ENCODE assay signal across 7 cellular contexts in genomic region chr14:101705733-101706508, GRCh38. TPM values are rescaled to one million over a fixed set of nuclear protein-coding genes. Genes with fewer than 3 reads are reported as not detected.
A peak's percentile ranks its signal among the peaks of the same experiment; 100 is the strongest.
DNase-seq lines count a peak whose midpoint lies in the region; ATAC-seq and TF ChIP-seq lines count a peak whose summit lies in the region.

No MANE protein-coding gene starts in this region.

- H3K36me3 ChIP-seq in fibroblast of lung (ENCODE audit: control insufficient read depth, insufficient read depth, low read length) (no peaks in the 10 kb centered on the region), parathyroid adenoma (ENCODE audit: control insufficient read depth, insufficient read depth, low read length) (no peaks in the 10 kb centered on the region), aorta (ENCODE audit: control insufficient read depth in 1 of 2, insufficient read depth in 2 of 2, low read length in 1 of 2) (no peaks in the 10 kb centered on the region)

- H3K27me3 Mint-ChIP-seq in osteocyte (ENCODE audit: unreplicated experiment), result peaks cover 38% of the 10 kb centered on the region

- H3K9ac ChIP-seq in fibroblast of lung (ENCODE audit: insufficient read depth, low read length), result no peak overlapping the region
- no peak overlapping the region for H3K9ac ChIP-seq in parathyroid adenoma

- WGBS in aorta, 2 donors, result 7 to 8% methylated on average over 61 to 73 of the region's 73 CpGs

- peaks cover 14% of the 10 kb centered on the region for H3K4me1 Mint-ChIP-seq in osteocyte (ENCODE audit: unreplicated experiment)

- peak; percentile 84 for ATAC-seq in aorta (ENCODE audit: low FRiP score)

- H3K79me2 ChIP-seq in fibroblast of lung (ENCODE audit: control insufficient read depth, insufficient read depth, low read length), result no peaks in the 10 kb centered on the region
- H3K79me2 ChIP-seq in parathyroid adenoma, result no peaks in the 10 kb centered on the region

- H3K27me3 ChIP-seq in fibroblast of lung (ENCODE audit: control insufficient read depth, insufficient read depth, low read length), result peaks cover 6% of the 10 kb centered on the region
- H3K27me3 ChIP-seq in parathyroid adenoma (ENCODE audit: control insufficient read depth, insufficient read depth, low read length), result no peaks in the 10 kb centered on the region
- H3K27me3 ChIP-seq in aorta (ENCODE audit: control insufficient read depth in 1 of 2, insufficient read depth in 2 of 2, low read length in 1 of 2), result no peaks in the 10 kb centered on the region

- no peak for TF ChIP-seq CTCF in fibroblast of lung (conservative IDR thresholded peaks at IDR 0.05 in 1 of 2, IDR thresholded peaks at IDR 0.05 in 1 of 2; ENCODE audit: low read depth in 1 of 2, low read length in 2 of 2)
- TF ChIP-seq CTCF in parathyroid adenoma (IDR thresholded peaks at IDR 0.05), result no peak
- no peak for TF ChIP-seq CTCF in osteocyte (IDR thresholded peaks at IDR 0.05)

- H3K4me3 ChIP-seq in fibroblast of lung (replicated peaks in 1 of 4; ENCODE audit: control extremely low read depth in 1 of 4, insufficient read depth in 1 of 4, low read depth in 3 of 4, low read length in 4 of 4) (no peak overlapping the region), parathyroid adenoma (ENCODE audit: low read depth, low read length) (no peak overlapping the region), aorta (ENCODE audit: low read length in 2 of 2) (peak overlapping the region; percentile 1 to 27)

- intact Hi-C loops in aorta (cut with DNase I), result loop anchor here in 1 of 2 donors (10.0 kb wide), 1 partner anchor 389 kb away; no protein-coding TSS in a partner anchor

- H3K4me3 Mint-ChIP-seq in osteocyte (ENCODE audit: unreplicated experiment), result no peak overlapping the region

- no peak overlapping the region for H3K27ac ChIP-seq in fibroblast of lung (ENCODE audit: insufficient read depth, low read length)
- H3K27ac ChIP-seq in parathyroid adenoma, result peak overlapping the region; percentile 30
- no peak overlapping the region for H3K27ac ChIP-seq in aorta (ENCODE audit: low read depth in 1 of 2, low read length in 2 of 2)

- peak; percentile 43 for DNase-seq in HK-2 (ENCODE audit: unreplicated experiment)
- DNase-seq in activated T-cell treated with anti-CD3 and anti-CD28 coated beads for 1 hour (ENCODE audit: low read depth), result peak; percentile 48
- DNase-seq in fibroblast of lung (ENCODE audit: low read depth in 2 of 2), result peak; percentile 23 to 34
- peak in 1 of 2 donors; percentile 82 for DNase-seq in aorta
- DNase-seq in osteocyte (ENCODE audit: extremely low spot score, unreplicated experiment), result no peak
- DNase-seq in cerebellar cortex (ENCODE audit: low spot score), result no peak

- no peak overlapping the region for H3K27ac Mint-ChIP-seq in osteocyte (ENCODE audit: unreplicated experiment)

- no peaks in the 10 kb centered on the region for H3K9me3 Mint-ChIP-seq in osteocyte (ENCODE audit: unreplicated experiment)

- H2AFZ ChIP-seq in fibroblast of lung (ENCODE audit: low read length), result peak overlapping the region; percentile 24
- peak overlapping the region; percentile 80 for H2AFZ ChIP-seq in parathyroid adenoma

- H4K20me1 ChIP-seq in fibroblast of lung (ENCODE audit: control insufficient read depth, extremely low read depth, insufficient read depth, low read length), result no peaks in the 10 kb centered on the region

- H3K4me1 ChIP-seq in fibroblast of lung (ENCODE audit: control insufficient read depth, extremely low read depth, insufficient read depth, low read length) (no peaks in the 10 kb centered on the region), parathyroid adenoma (no peaks in the 10 kb centered on the region), aorta (ENCODE audit: control insufficient read depth in 1 of 2, insufficient read depth in 2 of 2, low read length in 2 of 2) (no peaks in the 10 kb centered on the region)

- no peaks in the 10 kb centered on the region for H3K9me3 ChIP-seq in fibroblast of lung (ENCODE audit: control insufficient read depth, insufficient read depth, low read depth, low read length)
- H3K9me3 ChIP-seq in parathyroid adenoma (ENCODE audit: control insufficient read depth, low read length), result no peaks in the 10 kb centered on the region
- H3K9me3 ChIP-seq in aorta (ENCODE audit: control insufficient read depth, low read length), result no peaks in the 10 kb centered on the region

- H3K4me2 ChIP-seq in fibroblast of lung (ENCODE audit: extremely low read depth, insufficient read depth, low read length), result no peak overlapping the region
- no peak overlapping the region for H3K4me2 ChIP-seq in parathyroid adenoma (ENCODE audit: low read length)

- no peaks in the 10 kb centered on the region for H3K36me3 Mint-ChIP-seq in osteocyte (ENCODE audit: unreplicated experiment)

RNA-seq across cellular contexts. Expression of gene PPP2R5C, which starts 55.6 kb away (rescaled TPM):
- total RNA-seq in fibroblast of lung (82.7 and 86.0 TPM in 2 replicates), aorta (100 to 1,000 TPM; 128 to 155 TPM), osteocyte (115 and 116 TPM in 2 replicates)
- polyA plus RNA-seq in fibroblast of lung (113 and 116 TPM in 2 replicates), aorta (100 to 1,000 TPM in 1 of 2 donors, 10 to 100 TPM in 1; 64.0 to 102 TPM)
- polyA plus RNA-seq in fibroblast of lung (2012), result 77.4 and 79.8 TPM in 2 replicates
- polyA minus RNA-seq in fibroblast of lung (ENCODE audit: low replicate concordance), result 32.8 and 33.4 TPM in 2 replicates

Comparison
In these comparisons a context has a peak if more than half of its experiments do, and no peak if none do; other contexts are left out.
1. DNase-seq: peak in HK-2 (single experiment), activated T-cell treated with anti-CD3 and anti-CD28 coated beads for 1 hour (single experiment) and fibroblast of lung (2 of 2); none in osteocyte (single experiment) and cerebellar cortex (single experiment).
2. H3K4me3 ChIP-seq: peak in aorta (2 of 2); none in fibroblast of lung (0 of 4) and parathyroid adenoma (single experiment).